ENCODE assay signal across 16 cellular contexts in genomic region chr16:14415291-14415690, GRCh38.
DNase-seq lines count a peak whose midpoint lies in the region; ATAC-seq, FAIRE-seq and TF ChIP-seq lines count a peak whose summit lies in the region.
"Had no signal": no experiment of that assay in that cellular context is flagged by ENCODE, and none has a peak within 500 bp of the region (broad histone marks: within the 10 kb centered on the region; RNA-seq: fewer than 3 reads in every experiment).

No MANE protein-coding gene starts in this region.

- peaks cover 11% of the 10 kb centered on the region for H3K4me1 Mint-ChIP-seq in memory B cell
- H3K4me1 Mint-ChIP-seq: H9 had no signal

- in situ Hi-C loops in K562 (cut with MboI): no loop called here

- no peak for TF ChIP-seq RAD21 in K562 (CRISPR knock-in tag; conservative IDR thresholded peaks at IDR 0.05 in 1 of 2, IDR thresholded peaks at IDR 0.05 in 1 of 2)

- no TSS peak for BruUV-seq in K562 (replicated peaks; lab: Mats Ljungman, UMichigan)

- no peak overlapping the region for H3K4me3 ChIP-seq in K562

- H3K36me3 Mint-ChIP-seq in memory B cell: peaks cover 7% of the 10 kb centered on the region

- H3K4me1 ChIP-seq in K562 (replicated peaks in 1 of 2; ENCODE audit: control insufficient read depth in 2 of 2, insufficient read depth in 2 of 2, low read length in 2 of 2): no peaks in the 10 kb centered on the region

- peaks cover 2% of the 10 kb centered on the region; the same call in 1 of the 2 replicates for H3K9me3 ChIP-seq in K562 (replicated peaks; ENCODE audit: control insufficient read depth, insufficient read depth, low read depth, low read length)

- CTCF ChIA-PET in K562 (lab: Yijun Ruan, JAX; ENCODE audit: low intra/inter-chr PET ratio): no interaction called here

- no peak for TF ChIP-seq CTCF in K562 (IDR thresholded peaks at IDR 0.05 in 2 of 3, conservative IDR thresholded peaks at IDR 0.05 in 1 of 3; ENCODE audit: insufficient read depth in 2 of 3, low read depth in 1 of 3, low read length in 3 of 3)

- H3K9me1 ChIP-seq in K562 (ENCODE audit: control insufficient read depth, insufficient read depth, low read length): no peaks in the 10 kb centered on the region

- H3K27ac Mint-ChIP-seq in memory B cell: no peak overlapping the region
- H3K27ac Mint-ChIP-seq: B cell; CD4-positive, alpha-beta T cell had no signal

- peak; percentile 60 for FAIRE-seq in K562 (lab: Jason Lieb, UNC)
- FAIRE-seq: GM19239, H1 had no signal

- H3K4me2 ChIP-seq in K562 (ENCODE audit: insufficient read depth, low read length): no peak overlapping the region

- no peak for TF ChIP-seq POLR2A in K562 (conservative IDR thresholded peaks at IDR 0.05)

- H3K27me3 Mint-ChIP-seq in memory B cell: no peaks in the 10 kb centered on the region
- H3K27me3 Mint-ChIP-seq: B cell; CD4-positive, alpha-beta T cell had no signal

- H3K27me3 ChIP-seq in K562 (ENCODE audit: control insufficient read depth in 2 of 2, insufficient read depth in 2 of 2, low read length in 2 of 2): peaks cover 0 to 14% of the 10 kb centered on the region in 2 experiments; a peak in 2 of 5 replicates

- no peaks in the 10 kb centered on the region for H3K79me2 ChIP-seq in K562 (ENCODE audit: control insufficient read depth, insufficient read depth, low read length)

- H4K20me1 ChIP-seq in K562 (replicated peaks; ENCODE audit: control insufficient read depth, insufficient read depth, low read length): no peaks in the 10 kb centered on the region

- intact Hi-C loops in K562 (cut with micrococcal nuclease): no loop called here

- no peak overlapping the region for H3K9ac ChIP-seq in K562 (ENCODE audit: insufficient read depth in 1 of 2, low read depth in 2 of 2, low read length in 2 of 2)

- POLR2A ChIA-PET in K562 (lab: Yijun Ruan, JAX): no interaction called here

- peak; percentile 11 for DNase-seq in CMK (ENCODE audit: low read depth)
- DNase-seq in K562 (ENCODE audit: extremely low read depth in 1 of 4, low spot score in 3 of 4): no peak
- DNase-seq in memory B cell (ENCODE audit: low spot score in 2 of 2): no peak
- no peak for DNase-seq in effector CD8-positive, alpha-beta T cell (lab: John Stamatoyannopoulos, UW)
- no peak for DNase-seq in stimulated activated CD8-positive, alpha-beta memory T cell treated with anti-CD3 and anti-CD28 coated beads, Interleukin-4, amount 100 ng/mL, for 48 hours
- DNase-seq in inferior parietal cortex (ENCODE audit: extremely low spot score): no peak
- DNase-seq in activated CD4-positive, alpha-beta T cell treated with anti-CD3 and anti-CD28 coated beads, Interleukin-2, amount 50 U/mL, for 48 hours: no peak
- DNase-seq: CD4-positive, alpha-beta T cell; DMS153; DMS79; GF-D8; H9 had no signal

- WGBS in K562 (ENCODE audit: insufficient coverage, low coverage, missing lambda C conversion rate): 12% methylated on average over 7 of the region's 7 CpGs

- H3K4me3 Mint-ChIP-seq in memory B cell: no peak overlapping the region
- H3K4me3 Mint-ChIP-seq: B cell; CD4-positive, alpha-beta T cell; H9 had no signal

- TF ChIP-seq EP300 in K562 (IDR thresholded peaks at IDR 0.05; ENCODE audit: low read length): no peak

- no peak overlapping the region for H3K27ac ChIP-seq in K562 (ENCODE audit: extremely low read depth, low read depth, low read length)
- H3K27ac ChIP-seq: C4-2B had no signal

- H2AFZ ChIP-seq in K562 (ENCODE audit: low read depth, low read length): no peak overlapping the region

- no peak for ATAC-seq in K562
- peak; percentile 61 for ATAC-seq in memory B cell (ENCODE audit: low read depth)

- H3K9me3 Mint-ChIP-seq in memory B cell: peaks cover 3% of the 10 kb centered on the region

- H3K36me3 ChIP-seq in K562 (ENCODE audit: control insufficient read depth, insufficient read depth, low read length): no peaks in the 10 kb centered on the region

TF ChIP-seq in K562, 482 proteins besides CTCF, POLR2A, EP300 and RAD21 (continues in another document):
- TF ChIP-seq CSDE1 (IDR thresholded peaks at IDR 0.05) (no peak), RBFOX2 (IDR thresholded peaks at IDR 0.05; ENCODE audit: low read depth, low read length) (no peak), ETV1 (tag; conservative IDR thresholded peaks at IDR 0.05; ENCODE audit: low read depth) (0 out of 2 replicates have a peak, but pooled peaks have one; percentile 6), MEF2A (IDR thresholded peaks at IDR 0.05; ENCODE audit: control insufficient read depth, low read depth, low read length) (no peak), CBX8 (IDR thresholded peaks at IDR 0.05; ENCODE audit: borderline replicate concordance, extremely low read depth, low read depth, low read length, poor library complexity, severe bottlenecking) (no peak), MAZ (CRISPR knock-in tag; conservative IDR thresholded peaks at IDR 0.05 in 1 of 2, IDR thresholded peaks at IDR 0.05 in 1 of 2) (no peak), ZNF639 (CRISPR knock-in tag; conservative IDR thresholded peaks at IDR 0.05 in 1 of 2, IDR thresholded peaks at IDR 0.05 in 1 of 2) (no peak), HNRNPK (IDR thresholded peaks at IDR 0.05; ENCODE audit: low read depth, low read length, poor library complexity, severe bottlenecking) (no peak), MAFK (IDR thresholded peaks at IDR 0.05; ENCODE audit: low read length) (no peak), ARID4B (CRISPR knock-in tag; IDR thresholded peaks at IDR 0.05) (no peak), TRIM24 (IDR thresholded peaks at IDR 0.05) (0 out of 4 replicates have a peak, but pooled peaks of 1 of the 2 experiments have one; percentile 32), ASH1L (IDR thresholded peaks at IDR 0.05; ENCODE audit: borderline replicate concordance, low read depth, partially characterized antibody) (no peak), RNF2 (IDR thresholded peaks at IDR 0.05) (no peak), STAT5B (CRISPR knock-in tag; IDR thresholded peaks at IDR 0.05) (no peak), ZNF175 (CRISPR knock-in tag; IDR thresholded peaks at IDR 0.05; ENCODE audit: low read depth) (no peak), ATF7 (IDR thresholded peaks at IDR 0.05) (no peak), ARID1B (IDR thresholded peaks at IDR 0.05) (peak; percentile 40; the same call in 1 of the 2 replicates), CBFA2T3 (IDR thresholded peaks at IDR 0.05) (peak; percentile 44; the same call in 1 of the 2 replicates), SRSF9 (IDR thresholded peaks at IDR 0.05; ENCODE audit: borderline replicate concordance, low read depth, low read length) (no peak)
- TF ChIP-seq, protein P1, sequence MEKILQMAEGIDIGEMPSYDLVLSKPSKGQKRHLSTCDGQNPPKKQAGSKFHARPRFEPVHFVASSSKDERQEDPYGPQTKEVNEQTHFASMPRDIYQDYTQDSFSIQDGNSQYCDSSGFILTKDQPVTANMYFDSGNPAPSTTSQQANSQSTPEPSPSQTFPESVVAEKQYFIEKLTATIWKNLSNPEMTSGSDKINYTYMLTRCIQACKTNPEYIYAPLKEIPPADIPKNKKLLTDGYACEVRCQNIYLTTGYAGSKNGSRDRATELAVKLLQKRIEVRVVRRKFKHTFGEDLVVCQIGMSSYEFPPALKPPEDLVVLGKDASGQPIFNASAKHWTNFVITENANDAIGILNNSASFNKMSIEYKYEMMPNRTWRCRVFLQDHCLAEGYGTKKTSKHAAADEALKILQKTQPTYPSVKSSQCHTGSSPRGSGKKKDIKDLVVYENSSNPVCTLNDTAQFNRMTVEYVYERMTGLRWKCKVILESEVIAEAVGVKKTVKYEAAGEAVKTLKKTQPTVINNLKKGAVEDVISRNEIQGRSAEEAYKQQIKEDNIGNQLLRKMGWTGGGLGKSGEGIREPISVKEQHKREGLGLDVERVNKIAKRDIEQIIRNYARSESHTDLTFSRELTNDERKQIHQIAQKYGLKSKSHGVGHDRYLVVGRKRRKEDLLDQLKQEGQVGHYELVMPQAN (IDR thresholded peaks at IDR 0.05; ENCODE audit: borderline replicate concordance): no peak
